In genomic region chr16:2483160-2483559, GRCh38 we compare ENCODE assay signal across 1 cellular context.
TF ChIP-seq lines count a peak whose summit lies in the region.

No MANE protein-coding gene starts in this region.

TF ChIP-seq in GM23338, 12 proteins besides CTCF, POLR2A, EP300 and RAD21 (continued from another document):
- TF ChIP-seq, protein P1, sequence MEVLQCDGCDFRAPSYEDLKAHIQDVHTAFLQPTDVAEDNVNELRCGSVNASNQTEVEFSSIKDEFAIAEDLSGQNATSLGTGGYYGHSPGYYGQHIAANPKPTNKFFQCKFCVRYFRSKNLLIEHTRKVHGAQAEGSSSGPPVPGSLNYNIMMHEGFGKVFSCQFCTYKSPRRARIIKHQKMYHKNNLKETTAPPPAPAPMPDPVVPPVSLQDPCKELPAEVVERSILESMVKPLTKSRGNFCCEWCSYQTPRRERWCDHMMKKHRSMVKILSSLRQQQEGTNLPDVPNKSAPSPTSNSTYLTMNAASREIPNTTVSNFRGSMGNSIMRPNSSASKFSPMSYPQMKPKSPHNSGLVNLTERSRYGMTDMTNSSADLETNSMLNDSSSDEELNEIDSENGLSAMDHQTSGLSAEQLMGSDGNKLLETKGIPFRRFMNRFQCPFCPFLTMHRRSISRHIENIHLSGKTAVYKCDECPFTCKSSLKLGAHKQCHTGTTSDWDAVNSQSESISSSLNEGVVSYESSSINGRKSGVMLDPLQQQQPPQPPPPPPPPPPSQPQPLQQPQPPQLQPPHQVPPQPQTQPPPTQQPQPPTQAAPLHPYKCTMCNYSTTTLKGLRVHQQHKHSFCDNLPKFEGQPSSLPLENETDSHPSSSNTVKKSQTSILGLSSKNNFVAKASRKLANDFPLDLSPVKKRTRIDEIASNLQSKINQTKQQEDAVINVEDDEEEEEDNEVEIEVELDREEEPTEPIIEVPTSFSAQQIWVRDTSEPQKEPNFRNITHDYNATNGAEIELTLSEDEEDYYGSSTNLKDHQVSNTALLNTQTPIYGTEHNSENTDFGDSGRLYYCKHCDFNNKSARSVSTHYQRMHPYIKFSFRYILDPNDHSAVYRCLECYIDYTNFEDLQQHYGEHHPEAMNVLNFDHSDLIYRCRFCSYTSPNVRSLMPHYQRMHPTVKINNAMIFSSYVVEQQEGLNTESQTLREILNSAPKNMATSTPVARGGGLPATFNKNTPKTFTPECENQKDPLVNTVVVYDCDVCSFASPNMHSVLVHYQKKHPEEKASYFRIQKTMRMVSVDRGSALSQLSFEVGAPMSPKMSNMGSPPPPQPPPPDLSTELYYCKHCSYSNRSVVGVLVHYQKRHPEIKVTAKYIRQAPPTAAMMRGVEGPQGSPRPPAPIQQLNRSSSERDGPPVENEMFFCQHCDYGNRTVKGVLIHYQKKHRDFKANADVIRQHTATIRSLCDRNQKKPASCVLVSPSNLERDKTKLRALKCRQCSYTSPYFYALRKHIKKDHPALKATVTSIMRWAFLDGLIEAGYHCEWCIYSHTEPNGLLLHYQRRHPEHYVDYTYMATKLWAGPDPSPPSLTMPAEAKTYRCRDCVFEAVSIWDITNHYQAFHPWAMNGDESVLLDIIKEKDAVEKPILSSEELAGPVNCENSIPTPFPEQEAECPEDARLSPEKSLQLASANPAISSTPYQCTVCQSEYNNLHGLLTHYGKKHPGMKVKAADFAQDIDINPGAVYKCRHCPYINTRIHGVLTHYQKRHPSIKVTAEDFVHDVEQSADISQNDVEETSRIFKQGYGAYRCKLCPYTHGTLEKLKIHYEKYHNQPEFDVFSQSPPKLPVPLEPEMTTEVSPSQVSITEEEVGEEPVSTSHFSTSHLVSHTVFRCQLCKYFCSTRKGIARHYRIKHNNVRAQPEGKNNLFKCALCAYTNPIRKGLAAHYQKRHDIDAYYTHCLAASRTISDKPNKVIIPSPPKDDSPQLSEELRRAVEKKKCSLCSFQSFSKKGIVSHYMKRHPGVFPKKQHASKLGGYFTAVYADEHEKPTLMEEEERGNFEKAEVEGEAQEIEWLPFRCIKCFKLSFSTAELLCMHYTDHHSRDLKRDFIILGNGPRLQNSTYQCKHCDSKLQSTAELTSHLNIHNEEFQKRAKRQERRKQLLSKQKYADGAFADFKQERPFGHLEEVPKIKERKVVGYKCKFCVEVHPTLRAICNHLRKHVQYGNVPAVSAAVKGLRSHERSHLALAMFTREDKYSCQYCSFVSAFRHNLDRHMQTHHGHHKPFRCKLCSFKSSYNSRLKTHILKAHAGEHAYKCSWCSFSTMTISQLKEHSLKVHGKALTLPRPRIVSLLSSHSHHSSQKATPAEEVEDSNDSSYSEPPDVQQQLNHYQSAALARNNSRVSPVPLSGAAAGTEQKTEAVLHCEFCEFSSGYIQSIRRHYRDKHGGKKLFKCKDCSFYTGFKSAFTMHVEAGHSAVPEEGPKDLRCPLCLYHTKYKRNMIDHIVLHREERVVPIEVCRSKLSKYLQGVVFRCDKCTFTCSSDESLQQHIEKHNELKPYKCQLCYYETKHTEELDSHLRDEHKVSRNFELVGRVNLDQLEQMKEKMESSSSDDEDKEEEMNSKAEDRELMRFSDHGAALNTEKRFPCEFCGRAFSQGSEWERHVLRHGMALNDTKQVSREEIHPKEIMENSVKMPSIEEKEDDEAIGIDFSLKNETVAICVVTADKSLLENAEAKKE (CRISPR knock-in tag; IDR thresholded peaks at IDR 0.05): no peak
- no peak for TF ChIP-seq JUNB (IDR thresholded peaks at IDR 0.05; ENCODE audit: unreplicated experiment)
- no peak for TF ChIP-seq EZH2 (IDR thresholded peaks at IDR 0.05; ENCODE audit: low read depth, unreplicated experiment)
- TF ChIP-seq STAT1 (IDR thresholded peaks at IDR 0.05; ENCODE audit: unreplicated experiment): no peak
TF ChIP-seq in GM23338: peak in this region for 0.
